ENCODE assay signal across 9 cellular contexts in genomic region chr1:193417945-193418744, GRCh38.
DNase-seq lines count a peak whose midpoint lies in the region; ATAC-seq, FAIRE-seq and TF ChIP-seq lines count a peak whose summit lies in the region.
"Had no signal": no experiment of that assay in that cellular context is flagged by ENCODE, and none has a peak within 500 bp of the region (broad histone marks: within the 10 kb centered on the region; RNA-seq: fewer than 3 reads in every experiment).

No MANE protein-coding gene starts in this region.

- TF ChIP-seq EP300 in A549 (IDR thresholded peaks at IDR 0.05): no peak

- no peak for TF ChIP-seq RAD21 in A549 (conservative IDR thresholded peaks at IDR 0.05 in 1 of 2, IDR thresholded peaks at IDR 0.05 in 1 of 2)

- in situ Hi-C loops in astrocyte of the spinal cord (cut with HindIII; ENCODE audit: low sequenced_read_pairs): no loop called here

- H3K4me2 ChIP-seq in A549: peak overlapping the region; percentile 56

- peak overlapping the region; percentile 2 to 35; a peak in 3 of 6 replicates for H3K27ac ChIP-seq in A549

- DNase-seq in A549 (ENCODE audit: low read depth in 1 of 2, low spot score in 1 of 2): no peak
- no peak for DNase-seq in MG63
- peak; percentile 61 for DNase-seq in astrocyte of the spinal cord (ENCODE audit: low read depth, low spot score)
- DNase-seq in medulla oblongata (ENCODE audit: extremely low spot score): peak; percentile 33
- DNase-seq in NCI-H1105 (lab: John Stamatoyannopoulos, UW): no peak
- no peak for DNase-seq in NCI-H526 treated with DMSO at 0.1 percent for 48 hours (lab: John Stamatoyannopoulos, UW)

- CTCF ChIA-PET in A549 (lab: Yijun Ruan, JAX): interaction anchor here (1.0 kb wide), 1 partner anchor 10 kb away, joined by 4 read pairs; no protein-coding TSS in a partner anchor

- no peak for TF ChIP-seq CTCF in A549 (IDR thresholded peaks at IDR 0.05)
- TF ChIP-seq CTCF in astrocyte of the spinal cord (IDR thresholded peaks at IDR 0.05; ENCODE audit: low read depth, low read length): no peak

- 32% methylated on average over 4 of the region's 4 CpGs for WGBS in A549 (ENCODE audit: missing lambda C conversion rate)

- peaks cover 6% of the 10 kb centered on the region; the same call in 1 of the 3 replicates for H3K4me1 ChIP-seq in A549

- no peaks in the 10 kb centered on the region for H3K36me3 ChIP-seq in MG63

- peak; percentile 30 to 54; a peak in 2 of 6 replicates for ATAC-seq in A549
- peak; percentile 82 for ATAC-seq in GM19351 (IDR thresholded peaks at IDR 0.05; ENCODE audit: unreplicated experiment)
- ATAC-seq in HG03439 (IDR thresholded peaks at IDR 0.05; ENCODE audit: unreplicated experiment): no peak

- FAIRE-seq in A549 (lab: Jason Lieb, UNC): no peak
- FAIRE-seq: endometrium had no signal

- POLR2A ChIA-PET in A549 (lab: Yijun Ruan, JAX): no interaction called here

- H3K9me3 ChIP-seq in A549 (no peaks in the 10 kb centered on the region), MG63 (no peaks in the 10 kb centered on the region)

- no peaks in the 10 kb centered on the region for H3K27me3 ChIP-seq in MG63

- no peak overlapping the region for H3K4me3 ChIP-seq in A549
- peak overlapping the region; percentile 44 for H3K4me3 ChIP-seq in MG63
- H3K4me3 ChIP-seq in astrocyte of the spinal cord (ENCODE audit: low read depth, low read length): no peak overlapping the region

- no peak for TF ChIP-seq POLR2A in A549 (IDR thresholded peaks at IDR 0.05; ENCODE audit: low read length)

TF ChIP-seq in A549, 52 proteins besides CTCF, POLR2A, EP300 and RAD21:
- no peak for TF ChIP-seq HES2 (IDR thresholded peaks at IDR 0.05)
- TF ChIP-seq ATOH8 (CRISPR knock-in tag; IDR thresholded peaks at IDR 0.05; ENCODE audit: low read depth): no peak
- no peak for TF ChIP-seq CBX2 (IDR thresholded peaks at IDR 0.05; ENCODE audit: borderline replicate concordance, low read depth)
- no peak for TF ChIP-seq FOSL2 (IDR thresholded peaks at IDR 0.05)
- no peak for TF ChIP-seq FOSL2 (CRISPR knock-in tag; IDR thresholded peaks at IDR 0.05)
- TF ChIP-seq TP53 (CRISPR knock-in tag; IDR thresholded peaks at IDR 0.05): no peak
- TF ChIP-seq USF2 (IDR thresholded peaks at IDR 0.05): no peak
- TF ChIP-seq RARB (CRISPR knock-in tag; IDR thresholded peaks at IDR 0.05): no peak
- TF ChIP-seq RCOR1 (IDR thresholded peaks at IDR 0.05; ENCODE audit: low read depth, low read length): no peak
- TF ChIP-seq CHD2 (IDR thresholded peaks at IDR 0.05; ENCODE audit: low read length, partially characterized antibody): no peak
- no peak for TF ChIP-seq HOXB5 (CRISPR knock-in tag; IDR thresholded peaks at IDR 0.05)
- TF ChIP-seq MAFK (IDR thresholded peaks at IDR 0.05; ENCODE audit: partially characterized antibody): no peak
- no peak for TF ChIP-seq SREBF2 (IDR thresholded peaks at IDR 0.05)
- no peak for TF ChIP-seq GATA3 (IDR thresholded peaks at IDR 0.05; ENCODE audit: borderline replicate concordance)
- TF ChIP-seq FOSB (CRISPR knock-in tag; IDR thresholded peaks at IDR 0.05): no peak
- no peak for TF ChIP-seq KDM1A (IDR thresholded peaks at IDR 0.05; ENCODE audit: low read depth)
- TF ChIP-seq PHF8 (IDR thresholded peaks at IDR 0.05; ENCODE audit: borderline replicate concordance, low read depth): no peak
- TF ChIP-seq HOXA7 (CRISPR knock-in tag; IDR thresholded peaks at IDR 0.05): no peak
- no peak for TF ChIP-seq BCL3 (IDR thresholded peaks at IDR 0.05)
- TF ChIP-seq PBX3 (IDR thresholded peaks at IDR 0.05): no peak
- TF ChIP-seq MAX (IDR thresholded peaks at IDR 0.05): no peak

Comparison
In these comparisons a context has a peak if more than half of its experiments do, and no peak if none do; other contexts are left out.
1. DNase-seq: peak in astrocyte of the spinal cord (single experiment) and medulla oblongata (single experiment); none in A549 (0 of 2), MG63 (single experiment), NCI-H1105 (single experiment) and NCI-H526 treated with DMSO at 0.1 percent for 48 hours (single experiment).